ENCODE assay signal across 1 cellular context in the genomic region with DNA sequence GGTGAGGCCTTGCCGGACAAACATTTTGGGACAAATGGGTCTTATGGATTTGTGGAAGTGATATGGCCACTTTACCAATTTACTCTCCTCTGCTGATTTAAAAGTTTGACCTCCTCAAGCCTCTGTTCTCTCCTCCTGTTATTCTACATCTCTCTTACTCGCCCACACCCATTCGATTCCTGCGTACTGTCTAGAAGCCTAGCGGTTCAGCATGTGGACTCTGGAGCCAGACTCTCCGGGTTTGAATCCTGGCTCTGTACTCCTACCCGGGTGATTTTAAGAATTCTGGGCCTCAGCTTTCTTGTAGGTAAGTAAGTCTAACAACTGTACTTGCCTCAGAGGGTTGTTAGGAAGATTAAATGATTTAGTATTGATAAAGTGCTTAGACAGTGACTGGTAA.
TF ChIP-seq lines count a peak whose summit lies in the region.

No MANE protein-coding gene starts in this region.

TF ChIP-seq in H1, 55 proteins besides CTCF, POLR2A, EP300 and RAD21 (continued from another document):
- TF ChIP-seq CHD7 (IDR thresholded peaks at IDR 0.05; ENCODE audit: insufficient replicate concordance, low read length) (no peak), KDM1A (IDR thresholded peaks at IDR 0.05; ENCODE audit: borderline replicate concordance, low read length) (no peak), RXRA (IDR thresholded peaks at IDR 0.05; ENCODE audit: insufficient read depth, low read depth, low read length) (no peak), PHF8 (conservative IDR thresholded peaks at IDR 0.05; ENCODE audit: low read depth, low read length) (no peak), CEBPB (IDR thresholded peaks at IDR 0.05; ENCODE audit: low read depth, low read length) (no peak), JUND (IDR thresholded peaks at IDR 0.05; ENCODE audit: low read length) (no peak), POLR2AphosphoS5 (IDR thresholded peaks at IDR 0.05; ENCODE audit: low read depth, low read length) (no peak), CHD1 (IDR thresholded peaks at IDR 0.05; ENCODE audit: low read depth, low read length) (no peak), ZNF274 (IDR thresholded peaks at IDR 0.05; ENCODE audit: borderline replicate concordance, extremely low read depth, low read length) (no peak)
